ENCODE assay signal across 1 cellular context in genomic region chr15:41115652-41116115, GRCh38.
TF ChIP-seq lines count a peak whose summit lies in the region.

No MANE protein-coding gene starts in this region.

TF ChIP-seq in K562, 482 proteins besides CTCF, POLR2A, EP300 and RAD21 (continued from another document and continues in another):
- TF ChIP-seq, protein P1, sequence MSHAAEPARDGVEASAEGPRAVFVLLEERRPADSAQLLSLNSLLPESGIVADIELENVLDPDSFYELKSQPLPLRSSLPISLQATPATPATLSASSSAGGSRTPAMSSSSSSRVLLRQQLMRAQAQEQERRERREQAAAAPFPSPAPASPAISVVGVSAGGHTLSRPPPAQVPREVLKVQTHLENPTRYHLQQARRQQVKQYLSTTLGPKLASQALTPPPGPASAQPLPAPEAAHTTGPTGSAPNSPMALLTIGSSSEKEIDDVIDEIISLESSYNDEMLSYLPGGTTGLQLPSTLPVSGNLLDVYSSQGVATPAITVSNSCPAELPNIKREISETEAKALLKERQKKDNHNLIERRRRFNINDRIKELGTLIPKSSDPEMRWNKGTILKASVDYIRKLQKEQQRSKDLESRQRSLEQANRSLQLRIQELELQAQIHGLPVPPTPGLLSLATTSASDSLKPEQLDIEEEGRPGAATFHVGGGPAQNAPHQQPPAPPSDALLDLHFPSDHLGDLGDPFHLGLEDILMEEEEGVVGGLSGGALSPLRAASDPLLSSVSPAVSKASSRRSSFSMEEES (CRISPR knock-in tag; IDR thresholded peaks at IDR 0.05) = no peak
- no peak for TF ChIP-seq POLR2B (IDR thresholded peaks at IDR 0.05; ENCODE audit: low read depth, partially characterized antibody)
- no peak for TF ChIP-seq ELF1 (tag; IDR thresholded peaks at IDR 0.05)
- TF ChIP-seq ZNF586 (CRISPR knock-in tag; conservative IDR thresholded peaks at IDR 0.05) = no peak
- peak; percentile 27; the same call in 1 of the 2 replicates for TF ChIP-seq NCOR1 (IDR thresholded peaks at IDR 0.05)
- no peak for TF ChIP-seq ZKSCAN8 (CRISPR knock-in tag; IDR thresholded peaks at IDR 0.05)
- TF ChIP-seq ZNF12 (CRISPR knock-in tag; IDR thresholded peaks at IDR 0.05) = no peak
- no peak for TF ChIP-seq SLC30A9 (CRISPR knock-in tag; IDR thresholded peaks at IDR 0.05)
- no peak for TF ChIP-seq HDAC8 (tag; IDR thresholded peaks at IDR 0.05)
- no peak for TF ChIP-seq ZNF592 (IDR thresholded peaks at IDR 0.05)
- peak; percentile 56; the same call in 1 of the 2 replicates for TF ChIP-seq PHF8 (IDR thresholded peaks at IDR 0.05; ENCODE audit: borderline replicate concordance, low read length)
- TF ChIP-seq CHD7 (IDR thresholded peaks at IDR 0.05; ENCODE audit: low read depth, low read length) = no peak
- no peak for TF ChIP-seq ZNF75A (CRISPR knock-in tag; IDR thresholded peaks at IDR 0.05)
- no peak for TF ChIP-seq TARDBP (IDR thresholded peaks at IDR 0.05)
- no peak for TF ChIP-seq SMARCE1 (IDR thresholded peaks at IDR 0.05)
- TF ChIP-seq, protein P2, sequence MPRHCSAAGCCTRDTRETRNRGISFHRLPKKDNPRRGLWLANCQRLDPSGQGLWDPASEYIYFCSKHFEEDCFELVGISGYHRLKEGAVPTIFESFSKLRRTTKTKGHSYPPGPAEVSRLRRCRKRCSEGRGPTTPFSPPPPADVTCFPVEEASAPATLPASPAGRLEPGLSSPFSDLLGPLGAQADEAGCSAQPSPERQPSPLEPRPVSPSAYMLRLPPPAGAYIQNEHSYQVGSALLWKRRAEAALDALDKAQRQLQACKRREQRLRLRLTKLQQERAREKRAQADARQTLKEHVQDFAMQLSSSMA (CRISPR knock-in tag; IDR thresholded peaks at IDR 0.05) = no peak
- no peak for TF ChIP-seq NFE2L1 (tag; IDR thresholded peaks at IDR 0.05; ENCODE audit: borderline replicate concordance, low read depth)
- TF ChIP-seq PML (IDR thresholded peaks at IDR 0.05; ENCODE audit: low read length) = no peak
- no peak for TF ChIP-seq ZNF311 (CRISPR knock-in tag; IDR thresholded peaks at IDR 0.05)
- TF ChIP-seq SFPQ (IDR thresholded peaks at IDR 0.05; ENCODE audit: low read depth, low read length) = no peak
- no peak for TF ChIP-seq ZNF184 (CRISPR knock-in tag; IDR thresholded peaks at IDR 0.05)
- peak; percentile 43 for TF ChIP-seq TAF9B (IDR thresholded peaks at IDR 0.05; ENCODE audit: partially characterized antibody)
- no peak for TF ChIP-seq ZNF347 (CRISPR knock-in tag; IDR thresholded peaks at IDR 0.05; ENCODE audit: low read depth)
- no peak for TF ChIP-seq ZNF217 (CRISPR knock-in tag; IDR thresholded peaks at IDR 0.05)
- TF ChIP-seq ZNF124 (CRISPR knock-in tag; IDR thresholded peaks at IDR 0.05) = no peak
- TF ChIP-seq WHSC1 (IDR thresholded peaks at IDR 0.05; ENCODE audit: low read length) = no peak
- TF ChIP-seq, protein P3, sequence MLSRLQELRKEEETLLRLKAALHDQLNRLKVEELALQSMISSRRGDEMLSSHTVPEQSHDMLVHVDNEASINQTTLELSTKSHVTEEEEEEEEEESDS (CRISPR knock-in tag; IDR thresholded peaks at IDR 0.05) = no peak
- no peak for TF ChIP-seq CHD1 (IDR thresholded peaks at IDR 0.05; ENCODE audit: low read length)
- no peak for TF ChIP-seq TSHZ1 (CRISPR knock-in tag; IDR thresholded peaks at IDR 0.05)
- TF ChIP-seq, protein P4, sequence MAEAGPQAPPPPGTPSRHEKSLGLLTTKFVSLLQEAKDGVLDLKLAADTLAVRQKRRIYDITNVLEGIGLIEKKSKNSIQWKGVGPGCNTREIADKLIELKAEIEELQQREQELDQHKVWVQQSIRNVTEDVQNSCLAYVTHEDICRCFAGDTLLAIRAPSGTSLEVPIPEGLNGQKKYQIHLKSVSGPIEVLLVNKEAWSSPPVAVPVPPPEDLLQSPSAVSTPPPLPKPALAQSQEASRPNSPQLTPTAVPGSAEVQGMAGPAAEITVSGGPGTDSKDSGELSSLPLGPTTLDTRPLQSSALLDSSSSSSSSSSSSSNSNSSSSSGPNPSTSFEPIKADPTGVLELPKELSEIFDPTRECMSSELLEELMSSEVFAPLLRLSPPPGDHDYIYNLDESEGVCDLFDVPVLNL (CRISPR knock-in tag; IDR thresholded peaks at IDR 0.05; ENCODE audit: low read depth) = no peak
